11 cellular contexts compared by ENCODE assay signal in the genomic region with DNA sequence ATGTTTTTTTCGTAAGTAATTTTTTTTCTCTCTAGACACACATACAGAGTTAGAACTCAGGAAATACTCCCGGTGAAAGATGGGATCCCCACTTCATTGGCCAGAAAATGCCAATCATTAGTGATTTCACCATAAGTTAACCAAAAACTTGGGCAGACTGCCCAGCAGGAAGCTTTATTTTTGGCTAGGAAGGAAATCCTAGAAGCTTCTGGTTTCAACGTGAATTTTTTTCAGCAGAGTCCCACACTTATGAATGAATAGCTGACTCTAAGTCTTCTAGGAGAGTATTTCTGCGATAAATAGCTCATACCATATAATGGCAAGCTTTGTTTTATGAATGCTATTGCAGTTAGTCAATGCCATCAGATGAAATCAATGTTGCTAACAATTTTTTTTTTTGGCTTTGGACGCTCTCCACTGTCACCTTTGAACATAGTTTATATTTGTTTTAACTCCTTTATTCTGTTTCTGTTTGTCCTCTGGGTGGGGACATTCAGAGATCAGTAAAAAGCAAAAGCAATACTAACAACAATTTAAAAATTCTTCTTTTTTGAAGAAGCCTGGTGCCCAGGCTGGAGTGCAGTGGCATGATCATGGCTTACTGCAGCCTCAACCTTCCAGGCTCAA. TPM values are rescaled to one million over a fixed set of nuclear protein-coding genes. Genes with fewer than 3 reads are reported as not detected.
A peak's percentile ranks its signal among the peaks of the same experiment; 100 is the strongest.
DNase-seq lines count a peak whose midpoint lies in the region; ATAC-seq and TF ChIP-seq lines count a peak whose summit lies in the region.
"Had no signal": no experiment of that assay in that cellular context is flagged by ENCODE, and none has a peak within 500 bp of the region (broad histone marks: within the 10 kb centered on the region; RNA-seq: fewer than 3 reads in every experiment).

No MANE protein-coding gene starts in this region.

- intact Hi-C loops in left colon (cut with DNase I, micrococcal nuclease) (no loop called here), testis (cut with DNase I; ENCODE audit: low total_unique reads) (no loop called here)

- no peaks in the 10 kb centered on the region for H3K9me3 ChIP-seq in testis
- H3K9me3 ChIP-seq: psoas muscle had no signal

- H3K36me3 Mint-ChIP-seq in activated naive CD8-positive, alpha-beta T cell = peaks cover 2% of the 10 kb centered on the region
- H3K36me3 Mint-ChIP-seq in activated naive CD8-positive, alpha-beta T cell treated with anti-CD3 and anti-CD28 coated beads, Interleukin-2, amount 50 U/mL, for 24 hours (ENCODE audit: low read depth) = peaks cover 73% of the 10 kb centered on the region
- peaks cover 61% of the 10 kb centered on the region for H3K36me3 Mint-ChIP-seq in activated CD8-positive, alpha-beta memory T cell treated with anti-CD3 and anti-CD28 coated beads, Interleukin-2, amount 10 ng/mL, durations not matched to agents 7 days and 5 days
- peaks cover 17% of the 10 kb centered on the region for H3K36me3 Mint-ChIP-seq in chondrocyte (ENCODE audit: low read depth)

- CTCF ChIA-PET in activated CD8-positive, alpha-beta memory T cell treated with anti-CD3 and anti-CD28 coated beads, Interleukin-2, amount 10 ng/mL, durations not matched to agents 7 days and 5 days (lab: Charles Lee) = interaction anchor here (1.1 to 1.2 kb wide), 2 partner anchors 131 to 264 kb away, joined by 3 read pairs; a partner anchor contains a TSS

- TF ChIP-seq POLR2A in testis (IDR thresholded peaks at IDR 0.05) = no peak

- peaks cover 76% of the 10 kb centered on the region for H3K4me1 Mint-ChIP-seq in activated naive CD8-positive, alpha-beta T cell (ENCODE audit: low read depth)
- H3K4me1 Mint-ChIP-seq in activated naive CD8-positive, alpha-beta T cell treated with anti-CD3 and anti-CD28 coated beads, Interleukin-2, amount 50 U/mL, for 24 hours = peaks cover 76% of the 10 kb centered on the region
- peaks cover 80% of the 10 kb centered on the region for H3K4me1 Mint-ChIP-seq in activated CD8-positive, alpha-beta memory T cell treated with anti-CD3 and anti-CD28 coated beads, Interleukin-2, amount 10 ng/mL, durations not matched to agents 7 days and 5 days
- H3K4me1 Mint-ChIP-seq in chondrocyte (ENCODE audit: low read depth) = peaks cover 34% of the 10 kb centered on the region

- WGBS in testis, 2 donors = 37 to 50% methylated on average over 5 of the region's 5 CpGs

- H3K27ac Mint-ChIP-seq in activated naive CD8-positive, alpha-beta T cell = peak overlapping the region; percentile 23
- no peak overlapping the region for H3K27ac Mint-ChIP-seq in activated naive CD8-positive, alpha-beta T cell treated with anti-CD3 and anti-CD28 coated beads, Interleukin-2, amount 50 U/mL, for 24 hours
- peak overlapping the region; percentile 46 for H3K27ac Mint-ChIP-seq in activated CD8-positive, alpha-beta memory T cell treated with anti-CD3 and anti-CD28 coated beads, Interleukin-2, amount 10 ng/mL, durations not matched to agents 7 days and 5 days
- H3K27ac Mint-ChIP-seq in chondrocyte (ENCODE audit: unreplicated experiment) = no peak overlapping the region

- H3K27me3 ChIP-seq in testis = no peaks in the 10 kb centered on the region

- in situ Hi-C loops in KBM-7 (cut with MboI; ENCODE audit: low pct_unique_long_range_greater_than_20kb, low sequenced_read_pairs) = no loop called here

- no peaks in the 10 kb centered on the region for H3K9me3 Mint-ChIP-seq in activated naive CD8-positive, alpha-beta T cell (ENCODE audit: low read depth)
- H3K9me3 Mint-ChIP-seq in activated naive CD8-positive, alpha-beta T cell treated with anti-CD3 and anti-CD28 coated beads, Interleukin-2, amount 50 U/mL, for 24 hours = no peaks in the 10 kb centered on the region
- H3K9me3 Mint-ChIP-seq in activated CD8-positive, alpha-beta memory T cell treated with anti-CD3 and anti-CD28 coated beads, Interleukin-2, amount 10 ng/mL, durations not matched to agents 7 days and 5 days (ENCODE audit: low read depth) = no peaks in the 10 kb centered on the region
- H3K9me3 Mint-ChIP-seq in chondrocyte (ENCODE audit: low read depth) = no peaks in the 10 kb centered on the region
- H3K9me3 Mint-ChIP-seq: activated T-helper 2 cell treated with anti-CD3 and anti-CD28 coated beads, Interferon-gamma antibody, Interleukin-2, Interleukin-4, amounts not matched to agents 10 μg/mL and 5 μg/mL and 100 μg/mL, durations not matched to agents 14 hours and 24 hours and 36 hours had no signal

- TF ChIP-seq CTCF in testis (IDR thresholded peaks at IDR 0.05) (no peak), chondrocyte (IDR thresholded peaks at IDR 0.05) (no peak)

- H3K27me3 Mint-ChIP-seq in activated naive CD8-positive, alpha-beta T cell = no peaks in the 10 kb centered on the region
- no peaks in the 10 kb centered on the region for H3K27me3 Mint-ChIP-seq in activated naive CD8-positive, alpha-beta T cell treated with anti-CD3 and anti-CD28 coated beads, Interleukin-2, amount 50 U/mL, for 24 hours
- H3K27me3 Mint-ChIP-seq in activated CD8-positive, alpha-beta memory T cell treated with anti-CD3 and anti-CD28 coated beads, Interleukin-2, amount 10 ng/mL, durations not matched to agents 7 days and 5 days = no peaks in the 10 kb centered on the region
- H3K27me3 Mint-ChIP-seq in chondrocyte (ENCODE audit: low read depth) = no peaks in the 10 kb centered on the region

- no peak for ATAC-seq in activated naive CD8-positive, alpha-beta T cell treated with anti-CD3 and anti-CD28 coated beads, Interleukin-2, amount 50 U/mL, for 24 hours
- ATAC-seq in activated CD8-positive, alpha-beta memory T cell treated with anti-CD3 and anti-CD28 coated beads, Interleukin-2, amount 10 ng/mL, durations not matched to agents 7 days and 5 days = no peak
- peak; percentile 67 for ATAC-seq in left colon
- ATAC-seq in GM21529 (IDR thresholded peaks at IDR 0.05; ENCODE audit: unreplicated experiment) = no peak
- ATAC-seq: psoas muscle had no signal

- H3K27ac ChIP-seq in testis = peak overlapping the region; percentile 0 to 12
- H3K27ac ChIP-seq: psoas muscle had no signal

- peaks cover 18% of the 10 kb centered on the region for H3K4me1 ChIP-seq in testis

- no peak overlapping the region for H3K4me3 ChIP-seq in testis
- H3K4me3 ChIP-seq: psoas muscle had no signal

- DNase-seq in activated naive CD8-positive, alpha-beta T cell treated with anti-CD3 and anti-CD28 coated beads, Interleukin-2, amount 50 U/mL, for 24 hours = no peak
- DNase-seq in activated CD8-positive, alpha-beta memory T cell treated with anti-CD3 and anti-CD28 coated beads, Interleukin-2, amount 10 ng/mL, durations not matched to agents 7 days and 5 days = peak; percentile 2
- DNase-seq in left colon = no peak
- DNase-seq in testis = no peak
- DNase-seq in KBM-7 = no peak
- DNase-seq in chondrocyte (ENCODE audit: low spot score) = no peak
- DNase-seq: psoas muscle, T-helper 9 cell had no signal

- peak overlapping the region; percentile 25 for H3K4me3 Mint-ChIP-seq in activated naive CD8-positive, alpha-beta T cell
- no peak overlapping the region for H3K4me3 Mint-ChIP-seq in activated naive CD8-positive, alpha-beta T cell treated with anti-CD3 and anti-CD28 coated beads, Interleukin-2, amount 50 U/mL, for 24 hours
- H3K4me3 Mint-ChIP-seq in activated CD8-positive, alpha-beta memory T cell treated with anti-CD3 and anti-CD28 coated beads, Interleukin-2, amount 10 ng/mL, durations not matched to agents 7 days and 5 days = no peak overlapping the region
- H3K4me3 Mint-ChIP-seq in chondrocyte (ENCODE audit: unreplicated experiment) = no peak overlapping the region

- H3K36me3 ChIP-seq in testis (ENCODE audit: low read depth, missing control alignments) = no peaks in the 10 kb centered on the region

RNA-seq across cellular contexts. Expression of a gene that starts 9.5 kb away (rescaled TPM):
- total RNA-seq in activated CD8-positive, alpha-beta memory T cell treated with anti-CD3 and anti-CD28 coated beads, Interleukin-2, amount 10 ng/mL, durations not matched to agents 7 days and 5 days = 100 to 1,000 TPM; 174 to 200 TPM
- total RNA-seq in left colon (100 to 1,000 TPM; 165 to 178 TPM), testis (100 to 1,000 TPM; 143 to 160 TPM), chondrocyte (71.8 to 91.4 TPM (median 82.5 TPM) in 3 replicates)
- 323 TPM for polyA plus RNA-seq in testis (ENCODE audit: insufficient read depth, low read depth, low replicate concordance)

RNA-seq across cellular contexts. Expression of a gene that starts 44.3 kb away (rescaled TPM):
- total RNA-seq in activated CD8-positive, alpha-beta memory T cell treated with anti-CD3 and anti-CD28 coated beads, Interleukin-2, amount 10 ng/mL, durations not matched to agents 7 days and 5 days = 10 to 100 TPM; 11.7 to 19.9 TPM
- 1 to 10 TPM; 1.4 to 3.0 TPM for total RNA-seq in left colon
- 10 to 100 TPM; 39.7 to 52.0 TPM for total RNA-seq in testis
- polyA plus RNA-seq in testis (ENCODE audit: insufficient read depth, low read depth, low replicate concordance) = 139 TPM
- total RNA-seq in chondrocyte = 1.2 to 1.3 TPM (median 1.2 TPM) in 3 replicates

Comparison
In these comparisons a context has a peak if more than half of its experiments do, and no peak if none do; other contexts are left out.
1. H3K27ac Mint-ChIP-seq: peak in activated naive CD8-positive, alpha-beta T cell (single experiment) and activated CD8-positive, alpha-beta memory T cell treated with anti-CD3 and anti-CD28 coated beads, Interleukin-2, amount 10 ng/mL, durations not matched to agents 7 days and 5 days (single experiment); none in activated naive CD8-positive, alpha-beta T cell treated with anti-CD3 and anti-CD28 coated beads, Interleukin-2, amount 50 U/mL, for 24 hours (single experiment) and chondrocyte (single experiment).